Comparison of ENCODE assay signal across 22 cellular contexts in the genomic region with DNA sequence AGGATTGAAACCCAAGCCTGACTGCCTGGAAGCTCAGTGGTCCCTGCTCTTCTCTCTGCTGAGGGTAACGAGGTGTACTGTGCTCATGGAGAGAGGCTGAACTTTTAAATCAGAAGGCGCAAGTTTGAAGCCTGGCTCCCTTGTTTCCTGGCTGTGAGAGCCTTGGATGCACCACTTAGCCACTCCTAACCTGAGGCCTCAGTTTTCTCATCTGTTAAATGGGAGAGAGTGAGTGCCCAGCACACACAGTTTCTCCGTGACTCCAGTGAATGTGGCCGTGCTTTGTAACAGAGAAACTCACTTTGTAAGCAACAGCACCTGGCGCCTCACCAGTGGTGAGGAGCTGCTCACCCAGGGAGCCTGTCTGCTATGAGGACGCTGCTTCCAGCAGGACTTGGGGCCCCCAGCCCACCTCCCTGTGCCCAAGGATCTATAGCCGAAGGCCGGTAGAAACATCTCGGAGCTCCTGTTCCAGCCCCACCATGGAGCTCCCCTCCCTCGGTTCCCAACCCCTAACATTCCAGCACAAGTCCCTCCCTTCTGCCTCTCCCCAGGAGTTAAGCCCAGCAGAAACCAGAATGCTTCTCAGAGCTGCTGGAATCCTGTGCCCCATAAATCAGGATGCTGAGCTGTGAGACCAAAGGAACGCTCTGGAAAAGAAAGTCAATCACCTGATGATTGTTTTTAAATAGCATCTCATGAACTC. TPM values are rescaled to one million over a fixed set of nuclear protein-coding genes. Genes with fewer than 3 reads are reported as not detected.
"Had no signal": no experiment of that assay in that cellular context is flagged by ENCODE, and none has a peak within 500 bp of the region (broad histone marks: within the 10 kb centered on the region; RNA-seq: fewer than 3 reads in every experiment).

No MANE protein-coding gene starts in this region.

- H3K9me3 ChIP-seq: neutrophil, tibial artery, vagina had no signal

- H3K27ac Mint-ChIP-seq: activated CD4-positive, alpha-beta T cell treated with anti-CD3 and anti-CD28 coated beads for 36 hours; activated CD8-positive, alpha-beta T cell treated with anti-CD3 and anti-CD28 coated beads, Interleukin-2, amount 10 ng/mL, durations not matched to agents 7 days and 5 days; activated naive CD8-positive, alpha-beta T cell treated with anti-CD3 and anti-CD28 coated beads for 36 hours; naive thymus-derived CD4-positive, alpha-beta T cell; stimulated activated naive B cell treated with anti-CD40 and anti-IgM and Interleukin-4, amounts not matched to agents 10 μg/mL and 1 μg/mL and 100 μg/mL, for 72 hours had no signal

- H3K27ac ChIP-seq: brain microvascular endothelial cell, neutrophil, tibial artery, vagina had no signal

- H3K36me3 ChIP-seq: brain microvascular endothelial cell, neutrophil, tibial artery, vagina had no signal

- H3K4me3 Mint-ChIP-seq: activated CD4-positive, alpha-beta T cell treated with anti-CD3 and anti-CD28 coated beads for 36 hours; activated CD8-positive, alpha-beta T cell treated with anti-CD3 and anti-CD28 coated beads, Interleukin-2, amount 10 ng/mL, durations not matched to agents 7 days and 5 days; activated naive CD8-positive, alpha-beta T cell treated with anti-CD3 and anti-CD28 coated beads for 36 hours; naive thymus-derived CD4-positive, alpha-beta T cell; stimulated activated naive B cell treated with anti-CD40 and anti-IgM and Interleukin-4, amounts not matched to agents 10 μg/mL and 1 μg/mL and 100 μg/mL, for 72 hours had no signal

- DNase-seq: activated CD4-positive, alpha-beta T cell treated with anti-CD3 and anti-CD28 coated beads for 36 hours; activated CD8-positive, alpha-beta memory T cell treated with anti-CD3 and anti-CD28 coated beads, Interleukin-2, amount 50 U/mL, for 4 hours; activated CD8-positive, alpha-beta T cell treated with anti-CD3 and anti-CD28 coated beads, Interleukin-2, amount 10 ng/mL, durations not matched to agents 7 days and 5 days; activated naive CD8-positive, alpha-beta T cell treated with anti-CD3 and anti-CD28 coated beads for 36 hours; activated T-cell treated with anti-CD3 and anti-CD28 coated beads, Interleukin-2, amount 50 U/mL, for 48 hours; brain microvascular endothelial cell; dermis blood vessel endothelial cell; left cardiac atrium; naive thymus-derived CD4-positive, alpha-beta T cell; retina; stimulated activated CD4-positive, alpha-beta T cell treated with anti-CD3 and anti-CD28 coated beads, Interleukin-15, amount 100 ng/mL, for 24 hours; stimulated activated CD4-positive, alpha-beta T cell treated with anti-CD3 and anti-CD28 coated beads, Interleukin-4, amount 100 ng/mL, for 1 hour; stimulated activated naive B cell treated with anti-CD40 and anti-IgM and Interleukin-4, amounts not matched to agents 10 μg/mL and 1 μg/mL and 100 μg/mL, for 72 hours had no signal

- H3K4me1 ChIP-seq: tibial artery, vagina had no signal

- H3K4me3 ChIP-seq: lung, tibial artery, vagina had no signal

- H3K27me3 ChIP-seq: tibial artery, vagina had no signal

- H3K9me3 Mint-ChIP-seq: activated naive CD8-positive, alpha-beta T cell treated with anti-CD3 and anti-CD28 coated beads for 36 hours; stimulated activated naive B cell treated with anti-CD40 and anti-IgM and Interleukin-4, amounts not matched to agents 10 μg/mL and 1 μg/mL and 100 μg/mL, for 72 hours had no signal

- H3K4me1 Mint-ChIP-seq: activated CD4-positive, alpha-beta T cell treated with anti-CD3 and anti-CD28 coated beads for 36 hours; activated naive CD8-positive, alpha-beta T cell treated with anti-CD3 and anti-CD28 coated beads for 36 hours; stimulated activated naive B cell treated with anti-CD40 and anti-IgM and Interleukin-4, amounts not matched to agents 10 μg/mL and 1 μg/mL and 100 μg/mL, for 72 hours had no signal

- ATAC-seq: activated CD4-positive, alpha-beta T cell treated with anti-CD3 and anti-CD28 coated beads for 36 hours; activated CD8-positive, alpha-beta T cell treated with anti-CD3 and anti-CD28 coated beads, Interleukin-2, amount 10 ng/mL, durations not matched to agents 7 days and 5 days; left cardiac atrium; naive thymus-derived CD4-positive, alpha-beta T cell; stimulated activated naive B cell treated with anti-CD40 and anti-IgM and Interleukin-4, amounts not matched to agents 10 μg/mL and 1 μg/mL and 100 μg/mL, for 72 hours had no signal

RNA-seq across cellular contexts. Expression of a gene that starts 20.3 kb away (rescaled TPM):
- total RNA-seq: activated CD4-positive, alpha-beta T cell treated with anti-CD3 and anti-CD28 coated beads for 36 hours; activated CD8-positive, alpha-beta T cell treated with anti-CD3 and anti-CD28 coated beads, Interleukin-2, amount 10 ng/mL, durations not matched to agents 7 days and 5 days; activated naive CD8-positive, alpha-beta T cell treated with anti-CD3 and anti-CD28 coated beads for 36 hours; naive thymus-derived CD4-positive, alpha-beta T cell; T-helper 1 cell treated with Interleukin-12 subunit alpha and Interleukin-12 subunit beta and Interleukin-4 antibody, amounts not matched to agents 30 ng/mL and 1 ng/mL, for 36 hours had no signal

RNA-seq across cellular contexts. Expression of a gene that starts 31.1 kb away (rescaled TPM):
- total RNA-seq: activated CD4-positive, alpha-beta T cell treated with anti-CD3 and anti-CD28 coated beads for 36 hours; activated CD8-positive, alpha-beta T cell treated with anti-CD3 and anti-CD28 coated beads, Interleukin-2, amount 10 ng/mL, durations not matched to agents 7 days and 5 days; activated naive CD8-positive, alpha-beta T cell treated with anti-CD3 and anti-CD28 coated beads for 36 hours; dermis blood vessel endothelial cell; epithelial cell of proximal tubule; frontal cortex; mononuclear cell; naive thymus-derived CD4-positive, alpha-beta T cell; skeletal muscle tissue; T-helper 1 cell treated with Interleukin-12 subunit alpha and Interleukin-12 subunit beta and Interleukin-4 antibody, amounts not matched to agents 30 ng/mL and 1 ng/mL, for 36 hours; vagina had no signal
